In the genomic region with DNA sequence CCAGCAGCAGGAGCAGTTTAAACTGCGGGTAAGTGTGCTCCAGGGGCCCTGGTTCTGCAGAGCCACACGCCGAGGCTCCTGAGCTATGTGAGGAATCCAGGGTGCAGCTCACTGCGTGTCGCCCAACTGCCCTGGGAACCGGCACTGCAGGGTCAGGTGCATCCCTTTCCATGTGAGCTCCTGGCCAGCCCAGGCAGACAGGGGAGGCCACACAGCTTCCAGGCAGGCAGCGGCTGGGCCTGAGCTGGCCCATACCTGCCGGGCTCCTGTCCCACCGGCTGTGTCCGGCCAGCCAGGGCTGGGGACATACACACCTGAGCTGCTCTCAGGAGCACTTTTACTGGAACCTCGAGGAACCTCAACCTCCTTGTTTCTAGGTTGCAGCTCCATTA, we compare ENCODE assay signal across 14 cellular contexts. TPM values are rescaled to one million over a fixed set of nuclear protein-coding genes. Genes with fewer than 3 reads are reported as not detected.
DNase-seq lines count a peak whose midpoint lies in the region; ATAC-seq and TF ChIP-seq lines count a peak whose summit lies in the region.
"Had no signal": no experiment of that assay in that cellular context is flagged by ENCODE, and none has a peak within 500 bp of the region (broad histone marks: within the 10 kb centered on the region; RNA-seq: fewer than 3 reads in every experiment).

No MANE protein-coding gene starts in this region.

- no peak overlapping the region for H3K4ac ChIP-seq in H9 (ENCODE audit: low read depth, low read length)

- no peak overlapping the region for H3K14ac ChIP-seq in H9 (ENCODE audit: insufficient read depth, low read length)

- H3K9ac ChIP-seq in SK-N-SH (no peak overlapping the region), H9 (ENCODE audit: extremely low read depth, insufficient read length, low read length) (no peak overlapping the region)

- H3K23me2 ChIP-seq in H9 (ENCODE audit: insufficient read length, low read depth, low read length, poor library complexity, severe bottlenecking), result no peaks in the 10 kb centered on the region

- no peak overlapping the region for H3T11ph ChIP-seq in H9 (ENCODE audit: low read length)

- no peak overlapping the region for H2BK5ac ChIP-seq in H9 (ENCODE audit: insufficient read length, low read length)

- CTCF ChIA-PET in SK-N-SH (lab: Yijun Ruan, JAX), result interaction anchor here (0.8 to 1.0 kb wide), 2 partner anchors 10 to 40 kb away, joined by 3 read pairs; no protein-coding TSS in a partner anchor

- TF ChIP-seq RAD21 in SK-N-SH (IDR thresholded peaks at IDR 0.05; ENCODE audit: low read length), result no peak

- H2BK15ac ChIP-seq in H9 (ENCODE audit: low read depth, low read length), result no peak overlapping the region

- no peak for DNase-seq in SK-N-SH
- no peak for DNase-seq in esophagus muscularis mucosa (ENCODE audit: extremely low spot score)
- DNase-seq in mucosa of descending colon, result peak in 2 of 3 donors; percentile 14 to 37
- peak; percentile 18 to 56 for DNase-seq in tibial artery
- no peak for DNase-seq in stimulated activated CD4-positive, alpha-beta T cell treated with anti-CD3 and anti-CD28 coated beads, Interleukin-15, amount 100 ng/mL, for 24 hours
- no peak for DNase-seq in H9
- DNase-seq: activated CD4-positive, alpha-beta T cell treated with anti-CD3 and anti-CD28 coated beads for 4 hours; activated T-cell treated with anti-CD3 and anti-CD28 coated beads, Interleukin-2, amount 50 U/mL, for 48 hours; NCI-H187; stimulated activated naive B cell treated with anti-CD40 and anti-IgM and Interleukin-4, amounts not matched to agents 10 μg/mL and 1 μg/mL and 100 μg/mL, for 72 hours had no signal

- H3K27ac ChIP-seq in SK-N-SH (ENCODE audit: low read depth in 2 of 2, low read length in 1 of 2) (peak overlapping the region in 1 of 2 experiments; percentile 41; a peak in 1 of 4 replicates), esophagus muscularis mucosa (replicated peaks in 1 of 4) (peak overlapping the region in 3 of 4 donors; percentile 15 to 44 (median 40)), tibial artery (peak overlapping the region; percentile 29 to 52), H9 (ENCODE audit: insufficient read length, low read depth, low read length) (no peak overlapping the region)
- H3K27ac ChIP-seq: 22Rv1 had no signal

- H3K27me3 ChIP-seq in SK-N-SH (ENCODE audit: insufficient read depth) (no peaks in the 10 kb centered on the region), esophagus muscularis mucosa (peaks cover 0 to 8% (median 0%) of the 10 kb centered on the region in 4 donors), tibial artery (no peaks in the 10 kb centered on the region), H9 (ENCODE audit: insufficient read depth, low read length) (no peaks in the 10 kb centered on the region)

- no peak overlapping the region for H3K27ac Mint-ChIP-seq in H9
- H3K27ac Mint-ChIP-seq: stimulated activated naive B cell treated with anti-CD40 and anti-IgM and Interleukin-4, amounts not matched to agents 10 μg/mL and 1 μg/mL and 100 μg/mL, for 72 hours had no signal

- POLR2A ChIA-PET in SK-N-SH (lab: Yijun Ruan, JAX), result no interaction called here

- intact Hi-C loops in esophagus muscularis mucosa (cut with DNase I) (no loop called here), mucosa of descending colon (cut with DNase I, micrococcal nuclease) (no loop called here), tibial artery (cut with DNase I; ENCODE audit: low total_unique reads) (loop anchor here (5.0 kb wide), 1 partner anchor 46 kb away; no protein-coding TSS in a partner anchor)

- H3K9me3 ChIP-seq in SK-N-SH (no peaks in the 10 kb centered on the region), esophagus muscularis mucosa (no peaks in the 10 kb centered on the region), mucosa of descending colon (no peaks in the 10 kb centered on the region), tibial artery (no peaks in the 10 kb centered on the region), H9 (ENCODE audit: control insufficient read depth, low read depth, low read length) (no peaks in the 10 kb centered on the region)
- H3K9me3 ChIP-seq: HAP-1 had no signal

- peaks cover 0 to 6% (median 0%) of the 10 kb centered on the region in 3 experiments; a peak in 1 of 7 replicates for H3K36me3 Mint-ChIP-seq in H9 (ENCODE audit: insufficient read depth in 1 of 3, low read depth in 3 of 3)

- TF ChIP-seq POLR2A in esophagus muscularis mucosa (IDR thresholded peaks at IDR 0.05; ENCODE audit: low read depth), result no peak

- no peak overlapping the region for H2AK5ac ChIP-seq in H9 (ENCODE audit: insufficient read length, low read length)

- H3K4me2 ChIP-seq in SK-N-SH (peak overlapping the region; percentile 27; the same call in 1 of the 2 replicates), H9 (ENCODE audit: insufficient read depth, insufficient read length, low read length) (no peak overlapping the region)

- H3K9me2 ChIP-seq in SK-N-SH, result no peaks in the 10 kb centered on the region

- no peaks in the 10 kb centered on the region for H3F3A ChIP-seq in SK-N-SH (replicated peaks; ENCODE audit: insufficient read depth)

- H4K8ac ChIP-seq in H9 (replicated peaks; ENCODE audit: insufficient read length, low read depth, low read length), result no peak overlapping the region

- H3K18ac ChIP-seq in H9 (ENCODE audit: insufficient read length, low read depth, low read length), result no peak overlapping the region

- peaks cover 8% of the 10 kb centered on the region for H3K27me3 Mint-ChIP-seq in H9 (ENCODE audit: low read depth)

- no peak for ATAC-seq in SK-N-SH treated with all-trans-retinoic acid at 6 μM for 48 hours
- no peak for ATAC-seq in mucosa of descending colon
- ATAC-seq in GM18511 (IDR thresholded peaks at IDR 0.05; ENCODE audit: unreplicated experiment), result no peak
- ATAC-seq: stimulated activated naive B cell treated with anti-CD40 and anti-IgM and Interleukin-4, amounts not matched to agents 10 μg/mL and 1 μg/mL and 100 μg/mL, for 72 hours had no signal

- TF ChIP-seq CTCF in SK-N-SH (IDR thresholded peaks at IDR 0.05) (no peak), esophagus muscularis mucosa (IDR thresholded peaks at IDR 0.05) (no peak), mucosa of descending colon (IDR thresholded peaks at IDR 0.05) (no peak), tibial artery (IDR thresholded peaks at IDR 0.05) (no peak), H9 (conservative IDR thresholded peaks at IDR 0.05) (no peak)

- no peak overlapping the region for H3K23ac ChIP-seq in H9 (ENCODE audit: insufficient read length, low read depth, low read length)

- H2BK20ac ChIP-seq in H9 (ENCODE audit: low read depth, low read length, poor library complexity, severe bottlenecking), result no peak overlapping the region

- WGBS in SK-N-SH (ENCODE audit: low lambda C conversion rate), result 43% methylated on average over 1 of the region's 11 CpGs
- 75% methylated on average over 9 of the region's 11 CpGs for WGBS in esophagus muscularis mucosa
- no CpG with 5 or more reads among the region's 11 CpGs for whole genome bisulfite sequencing in H9 (ENCODE audit: extremely low coverage, insufficient read length, low lambda C conversion rate)

- no peaks in the 10 kb centered on the region for H3K36me3 ChIP-seq in SK-N-SH (replicated peaks in 1 of 2; ENCODE audit: control insufficient read depth in 1 of 2, insufficient read depth in 2 of 2, low read length in 1 of 2)
- H3K36me3 ChIP-seq in esophagus muscularis mucosa, result no peaks in the 10 kb centered on the region
- no peaks in the 10 kb centered on the region for H3K36me3 ChIP-seq in mucosa of descending colon (ENCODE audit: low read depth)
- no peaks in the 10 kb centered on the region for H3K36me3 ChIP-seq in tibial artery
- H3K36me3 ChIP-seq: HAP-1 had no signal

- H2AFZ ChIP-seq in SK-N-SH (ENCODE audit: low read depth), result no peak overlapping the region
- no peak overlapping the region for H2AFZ ChIP-seq in H9 (ENCODE audit: low read length)

- no peak overlapping the region for H2BK120ac ChIP-seq in H9 (ENCODE audit: low read depth, low read length, poor library complexity, severe bottlenecking)

- H3K4me3 ChIP-seq in SK-N-SH (ENCODE audit: low read depth in 2 of 2, low read length in 1 of 2), result no peak overlapping the region
- H3K4me3 ChIP-seq in esophagus muscularis mucosa, result no peak overlapping the region
- no peak overlapping the region for H3K4me3 ChIP-seq in mucosa of descending colon
- H3K4me3 ChIP-seq in tibial artery, result no peak overlapping the region
- H3K4me3 ChIP-seq: HAP-1 had no signal

- no peak overlapping the region for H4K91ac ChIP-seq in H9 (ENCODE audit: insufficient read length, low read depth, low read length)

- no peaks in the 10 kb centered on the region for H3K79me1 ChIP-seq in H9 (ENCODE audit: insufficient read depth, low read depth, low read length, poor library complexity, severe bottlenecking)

- no peaks in the 10 kb centered on the region for H3K79me2 ChIP-seq in SK-N-SH (ENCODE audit: insufficient read depth)
- H3K79me2 ChIP-seq in H9 (ENCODE audit: insufficient read depth, low read length), result no peaks in the 10 kb centered on the region

- H3K9me3 Mint-ChIP-seq in H9, result peaks cover 0 to 5% of the 10 kb centered on the region in 2 experiments; a peak in 2 of 5 replicates

- H4K5ac ChIP-seq in H9 (ENCODE audit: insufficient read length, low read depth, low read length), result no peak overlapping the region

- no peak overlapping the region for H2BK12ac ChIP-seq in H9 (ENCODE audit: insufficient read length, low read depth, low read length)

- H3K56ac ChIP-seq in H9 (ENCODE audit: insufficient read length, low read depth, low read length), result no peak overlapping the region

- H4K20me1 ChIP-seq in SK-N-SH (ENCODE audit: insufficient read depth) (no peaks in the 10 kb centered on the region), H9 (ENCODE audit: control insufficient read depth, insufficient read depth, insufficient read length) (no peaks in the 10 kb centered on the region)

- no peak for TF ChIP-seq EP300 in SK-N-SH (IDR thresholded peaks at IDR 0.05; ENCODE audit: borderline replicate concordance in 1 of 2, low read depth in 1 of 2, low read length in 1 of 2)
- no peak for TF ChIP-seq EP300 in esophagus muscularis mucosa (IDR thresholded peaks at IDR 0.05)

- H3K4me1 Mint-ChIP-seq in H9, result peaks cover 4 to 6% of the 10 kb centered on the region in 2 experiments; a peak in 1 of 4 replicates
- H3K4me1 Mint-ChIP-seq: stimulated activated naive B cell treated with anti-CD40 and anti-IgM and Interleukin-4, amounts not matched to agents 10 μg/mL and 1 μg/mL and 100 μg/mL, for 72 hours had no signal

- H3K4me1 ChIP-seq in SK-N-SH (ENCODE audit: control insufficient read depth in 1 of 2, insufficient read depth in 2 of 2, low read depth in 1 of 2, low read length in 1 of 2) (peaks cover 9 to 13% of the 10 kb centered on the region in 2 experiments; a peak in 2 of 4 replicates), esophagus muscularis mucosa (peaks cover 15 to 27% (median 17%) of the 10 kb centered on the region in 4 donors), mucosa of descending colon (ENCODE audit: low read depth) (no peaks in the 10 kb centered on the region), tibial artery (peaks cover 0 to 26% (median 14%) of the 10 kb centered on the region in 4 donors), H9 (ENCODE audit: insufficient read depth, low read length) (no peaks in the 10 kb centered on the region)
- H3K4me1 ChIP-seq: HAP-1 had no signal

- H3K4me3 Mint-ChIP-seq in H9, result no peak overlapping the region
- H3K4me3 Mint-ChIP-seq: stimulated activated naive B cell treated with anti-CD40 and anti-IgM and Interleukin-4, amounts not matched to agents 10 μg/mL and 1 μg/mL and 100 μg/mL, for 72 hours had no signal

RNA-seq across cellular contexts. Expression of a gene that starts 18.6 kb away (rescaled TPM):
- 93.6 and 118 TPM in 2 replicates for polyA plus RNA-seq in SK-N-SH (2012; rRNA removed)
- 51.8 and 89.1 TPM in 2 replicates for polyA plus RNA-seq in SK-N-SH (2012; cell fraction: cytosol; rRNA removed)
- polyA plus RNA-seq in SK-N-SH (2012; cell fraction: nucleus; rRNA removed), result 287 and 525 TPM in 2 replicates
- total RNA-seq in esophagus muscularis mucosa (100 to 1,000 TPM in 3 of 4 donors, 10 to 100 TPM in 1; 97.7 to 173 (median 110) TPM), mucosa of descending colon (10 to 100 TPM in 2 of 3 donors, 1 to 10 TPM in 1; 4.6 to 46.9 (median 21.3) TPM), H9 (2021) (232 and 234 TPM in 2 replicates)

Comparison
In these comparisons a context has a peak if more than half of its experiments do, and no peak if none do; other contexts are left out.
1. DNase-seq: peak in mucosa of descending colon (2 of 3) and tibial artery (2 of 2); none in SK-N-SH (single experiment), esophagus muscularis mucosa (single experiment), stimulated activated CD4-positive, alpha-beta T cell treated with anti-CD3 and anti-CD28 coated beads, Interleukin-15, amount 100 ng/mL, for 24 hours (single experiment) and H9 (single experiment).